4 cellular contexts compared by ENCODE assay signal in genomic region chr21:43809853-43810504, GRCh38.
"Had no signal": no experiment of that assay in that cellular context is flagged by ENCODE, and none has a peak within 500 bp of the region (broad histone marks: within the 10 kb centered on the region; RNA-seq: fewer than 3 reads in every experiment).

No MANE protein-coding gene starts in this region.

- H3K27me3 ChIP-seq: hepatocyte, right lobe of liver had no signal

- H3K27ac ChIP-seq: hepatocyte, prostate gland had no signal

- H3K36me3 ChIP-seq: prostate gland, right lobe of liver had no signal

- H3K79me2 ChIP-seq: hepatocyte had no signal

- H3K9me3 ChIP-seq: mucosa of descending colon, prostate gland, right lobe of liver had no signal

- H3K4me3 ChIP-seq: hepatocyte, mucosa of descending colon, prostate gland, right lobe of liver had no signal
